10 cellular contexts compared by ENCODE assay signal in genomic region chr6:17932362-17932852, GRCh38. TPM values are rescaled to one million over a fixed set of nuclear protein-coding genes. Genes with fewer than 3 reads are reported as not detected.
DNase-seq lines count a peak whose midpoint lies in the region; ATAC-seq, FAIRE-seq and TF ChIP-seq lines count a peak whose summit lies in the region.
"Had no signal": no experiment of that assay in that cellular context is flagged by ENCODE, and none has a peak within 500 bp of the region (broad histone marks: within the 10 kb centered on the region; RNA-seq: fewer than 3 reads in every experiment).

No MANE protein-coding gene starts in this region.

- POLR2A ChIA-PET in WTC11 (lab: Charles Lee) = no interaction called here
- POLR2A ChIA-PET in activated CD4-positive, alpha-beta T cell treated with anti-CD3 and anti-CD28 coated beads, Interleukin-2, amount 10 ng/mL, durations not matched to agents 7 days and 5 days (lab: Charles Lee) = no interaction called here
- POLR2A ChIA-PET in A673 (lab: Charles Lee; ENCODE audit: low non-redundant PET) = no interaction called here

- intact Hi-C loops in Right ventricle myocardium inferior (cut with DNase I) (loop anchor here (2.0 to 5.0 kb wide), 2 partner anchors 40 to 54 kb away; partner anchors contain the start of gene KIF13A), pancreas (cut with DNase I) (no loop called here), A673 (cut with micrococcal nuclease; ENCODE audit: unreplicated experiment) (no loop called here)

- H3K9me3 ChIP-seq in pancreas (no peaks in the 10 kb centered on the region), A673 (ENCODE audit: low read depth, low read length, poor library complexity, severe bottlenecking) (no peaks in the 10 kb centered on the region)

- H3K36me3 ChIP-seq in pancreas = no peaks in the 10 kb centered on the region
- no peaks in the 10 kb centered on the region for H3K36me3 ChIP-seq in A673 (ENCODE audit: insufficient read depth, low read length, poor library complexity, severe bottlenecking)

- H3K27me3 ChIP-seq in pancreas (no peaks in the 10 kb centered on the region), A673 (replicated peaks; ENCODE audit: insufficient read depth, low read depth, low read length, poor library complexity) (no peaks in the 10 kb centered on the region)

- H3K27me3 Mint-ChIP-seq in WTC11 (ENCODE audit: low read depth) = no peaks in the 10 kb centered on the region
- H3K27me3 Mint-ChIP-seq in activated CD4-positive, alpha-beta T cell treated with anti-CD3 and anti-CD28 coated beads, Interleukin-2, amount 10 ng/mL, durations not matched to agents 7 days and 5 days = peaks cover 36% of the 10 kb centered on the region

- H3K4me3 ChIP-seq in pancreas = no peak overlapping the region
- no peak overlapping the region for H3K4me3 ChIP-seq in A673 (ENCODE audit: low read depth, low read length, poor library complexity, severe bottlenecking)

- peak overlapping the region; percentile 87 for H3K27ac Mint-ChIP-seq in WTC11
- no peak overlapping the region for H3K27ac Mint-ChIP-seq in activated CD4-positive, alpha-beta T cell treated with anti-CD3 and anti-CD28 coated beads, Interleukin-2, amount 10 ng/mL, durations not matched to agents 7 days and 5 days

- peak overlapping the region in 3 of 4 donors; percentile 20 to 37 (median 23) for H3K27ac ChIP-seq in pancreas
- no peak overlapping the region for H3K27ac ChIP-seq in A673 (ENCODE audit: low read depth, low read length, poor library complexity, severe bottlenecking)

- DNase-seq in EL (peak; percentile 89), WTC11 (ENCODE audit: low spot score) (no peak), Right ventricle myocardium inferior (ENCODE audit: missing footprints) (peak; percentile 64), pancreas (peak in 3 of 6 donors; percentile 15 to 32 (median 19)), A673 (ENCODE audit: low spot score) (no peak), KG1 (lab: John Stamatoyannopoulos, UW) (no peak)
- no peak for DNase-seq in activated CD4-positive, alpha-beta T cell treated with anti-CD3 and anti-CD28 coated beads, Interleukin-2, amount 10 ng/mL, durations not matched to agents 7 days and 5 days
- DNase-seq: erythroblast, NCI-H1436 treated with DMSO at 0.1 percent for 48 hours had no signal

- no peak for ATAC-seq in WTC11
- ATAC-seq in Right ventricle myocardium inferior = peak; percentile 95
- ATAC-seq in pancreas = peak; percentile 61 to 85 (median 80)
- ATAC-seq in HG03159 (IDR thresholded peaks at IDR 0.05; ENCODE audit: unreplicated experiment) = no peak

- CTCF ChIA-PET in WTC11 (lab: Charles Lee) (no interaction called here), A673 (lab: Charles Lee) (no interaction called here)
- CTCF ChIA-PET in activated CD4-positive, alpha-beta T cell treated with anti-CD3 and anti-CD28 coated beads, Interleukin-2, amount 10 ng/mL, durations not matched to agents 7 days and 5 days (lab: Charles Lee) = interaction anchor here (0.7 kb wide), 1 partner anchor 514 kb away, joined by 3 read pairs; no protein-coding TSS in a partner anchor

- peaks cover 55% of the 10 kb centered on the region for H3K4me1 Mint-ChIP-seq in WTC11
- no peaks in the 10 kb centered on the region for H3K4me1 Mint-ChIP-seq in activated CD4-positive, alpha-beta T cell treated with anti-CD3 and anti-CD28 coated beads, Interleukin-2, amount 10 ng/mL, durations not matched to agents 7 days and 5 days

- no peaks in the 10 kb centered on the region for H3K9me3 Mint-ChIP-seq in WTC11
- H3K9me3 Mint-ChIP-seq in activated CD4-positive, alpha-beta T cell treated with anti-CD3 and anti-CD28 coated beads, Interleukin-2, amount 10 ng/mL, durations not matched to agents 7 days and 5 days = no peaks in the 10 kb centered on the region

- 16 to 18% methylated on average over 5 of the region's 5 CpGs for WGBS in pancreas, 2 donors

- TF ChIP-seq CTCF in WTC11 (IDR thresholded peaks at IDR 0.05) (no peak), pancreas (IDR thresholded peaks at IDR 0.05) (no peak), A673 (conservative IDR thresholded peaks at IDR 0.05; ENCODE audit: low read depth, low read length) (no peak)

- peak; percentile 54 for FAIRE-seq in pancreas (lab: Jason Lieb, UNC)

- no TSS peak for BruUV-seq in A673 (replicated peaks; lab: Mats Ljungman, UMichigan)

- no peaks in the 10 kb centered on the region for H3K36me3 Mint-ChIP-seq in WTC11
- no peaks in the 10 kb centered on the region for H3K36me3 Mint-ChIP-seq in activated CD4-positive, alpha-beta T cell treated with anti-CD3 and anti-CD28 coated beads, Interleukin-2, amount 10 ng/mL, durations not matched to agents 7 days and 5 days (ENCODE audit: low read depth)

- H3K4me3 Mint-ChIP-seq in WTC11 = no peak overlapping the region
- H3K4me3 Mint-ChIP-seq in activated CD4-positive, alpha-beta T cell treated with anti-CD3 and anti-CD28 coated beads, Interleukin-2, amount 10 ng/mL, durations not matched to agents 7 days and 5 days = no peak overlapping the region

- peaks cover 14 to 46% (median 36%) of the 10 kb centered on the region in 3 donors for H3K4me1 ChIP-seq in pancreas
- peaks cover 10% of the 10 kb centered on the region for H3K4me1 ChIP-seq in A673 (ENCODE audit: insufficient read depth, low read length, poor library complexity, severe bottlenecking)

TF ChIP-seq in WTC11, 78 proteins besides CTCF, POLR2A, EP300 and RAD21:
- TF ChIP-seq GABPB1 (CRISPR knock-in tag; IDR thresholded peaks at IDR 0.05) (peak; percentile 70), PRRX2 (CRISPR knock-in tag; IDR thresholded peaks at IDR 0.05) (no peak)
TF ChIP-seq in WTC11: peak in this region for 1.

RNA-seq across cellular contexts. Expression of gene KIF13A, which starts 55.0 kb away (rescaled TPM):
- total RNA-seq in WTC11 (2021) = 27.8 to 32.7 TPM (median 27.8 TPM) in 3 replicates
- total RNA-seq in Right ventricle myocardium inferior = 57.3 TPM
- 10 to 100 TPM; 11.8 to 18.1 (median 12.5) TPM for total RNA-seq in pancreas
- 10 to 100 TPM in 1 of 2 donors, 1 to 10 TPM in 1; 7.3 to 16.2 TPM for polyA plus RNA-seq in pancreas
- total RNA-seq in activated CD4-positive, alpha-beta T cell treated with anti-CD3 and anti-CD28 coated beads, Interleukin-2, amount 10 ng/mL, durations not matched to agents 7 days and 5 days = not detected
- total RNA-seq in A673 (2021) = 19.7 and 21.1 TPM in 2 replicates

Comparison
In these comparisons a context has a peak if more than half of its experiments do, and no peak if none do; other contexts are left out.
1. DNase-seq: peak in EL (single experiment) and Right ventricle myocardium inferior (single experiment); none in WTC11 (single experiment), activated CD4-positive, alpha-beta T cell treated with anti-CD3 and anti-CD28 coated beads, Interleukin-2, amount 10 ng/mL, durations not matched to agents 7 days and 5 days (single experiment), A673 (single experiment) and KG1 (single experiment).
2. ATAC-seq: peak in Right ventricle myocardium inferior (single experiment) and pancreas (4 of 4); none in WTC11 (single experiment) and HG03159 (single experiment).
3. RNA of gene KIF13A, which starts 55.0 kb away (total RNA-seq): 57.3 TPM in Right ventricle myocardium inferior (single experiment), 27.8 to 32.7 TPM in WTC11, 19.7 to 21.1 TPM in A673 and 11.8 to 18.1 TPM in pancreas; not detected in activated CD4-positive, alpha-beta T cell treated with anti-CD3 and anti-CD28 coated beads, Interleukin-2, amount 10 ng/mL, durations not matched to agents 7 days and 5 days; every median in the first group is over 10 times any median in the second.